ENCODE assay signal across 1 cellular context in genomic region chr1:201170533-201171062, GRCh38.
TF ChIP-seq lines count a peak whose summit lies in the region.

No MANE protein-coding gene starts in this region.

TF ChIP-seq in K562, 482 proteins besides CTCF, POLR2A, EP300 and RAD21 (continued from another document):
- TF ChIP-seq REST (CRISPR knock-in tag; IDR thresholded peaks at IDR 0.05; ENCODE audit: low read depth) = 0 out of 2 replicates have a peak, but pooled peaks have one; percentile 23
- no peak for TF ChIP-seq SAP30 (IDR thresholded peaks at IDR 0.05; ENCODE audit: borderline replicate concordance, insufficient read depth, low read depth, low read length, poor library complexity, severe bottlenecking)
- TF ChIP-seq ESRRA (IDR thresholded peaks at IDR 0.05; ENCODE audit: borderline replicate concordance, low read depth) = peak; percentile 98
TF ChIP-seq in K562: peak in this region for 137.
